ENCODE assay signal across 1 cellular context in the genomic region with DNA sequence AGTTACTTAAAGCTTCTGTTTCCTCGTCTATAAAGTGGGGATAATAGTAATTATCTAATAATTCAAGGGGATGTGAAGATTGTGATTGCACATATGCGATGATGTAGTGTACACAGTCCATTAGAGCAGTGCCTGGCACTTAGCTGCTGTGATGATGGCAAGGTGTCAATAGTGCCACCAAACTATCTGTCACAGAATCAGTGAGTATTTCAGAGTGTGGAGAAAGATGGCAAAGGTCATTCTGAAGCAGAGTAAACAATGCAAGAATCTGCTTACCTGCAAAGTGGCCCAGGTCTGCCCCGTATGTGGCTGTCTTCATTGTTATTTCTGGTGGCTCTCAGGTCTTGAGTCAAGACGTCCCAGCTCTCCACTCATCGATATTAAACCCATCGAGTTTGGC.
TF ChIP-seq lines count a peak whose summit lies in the region.

No MANE protein-coding gene starts in this region.

TF ChIP-seq in WTC11, 78 proteins besides CTCF, POLR2A, EP300 and RAD21 (continued from another document):
- TF ChIP-seq, protein P1, sequence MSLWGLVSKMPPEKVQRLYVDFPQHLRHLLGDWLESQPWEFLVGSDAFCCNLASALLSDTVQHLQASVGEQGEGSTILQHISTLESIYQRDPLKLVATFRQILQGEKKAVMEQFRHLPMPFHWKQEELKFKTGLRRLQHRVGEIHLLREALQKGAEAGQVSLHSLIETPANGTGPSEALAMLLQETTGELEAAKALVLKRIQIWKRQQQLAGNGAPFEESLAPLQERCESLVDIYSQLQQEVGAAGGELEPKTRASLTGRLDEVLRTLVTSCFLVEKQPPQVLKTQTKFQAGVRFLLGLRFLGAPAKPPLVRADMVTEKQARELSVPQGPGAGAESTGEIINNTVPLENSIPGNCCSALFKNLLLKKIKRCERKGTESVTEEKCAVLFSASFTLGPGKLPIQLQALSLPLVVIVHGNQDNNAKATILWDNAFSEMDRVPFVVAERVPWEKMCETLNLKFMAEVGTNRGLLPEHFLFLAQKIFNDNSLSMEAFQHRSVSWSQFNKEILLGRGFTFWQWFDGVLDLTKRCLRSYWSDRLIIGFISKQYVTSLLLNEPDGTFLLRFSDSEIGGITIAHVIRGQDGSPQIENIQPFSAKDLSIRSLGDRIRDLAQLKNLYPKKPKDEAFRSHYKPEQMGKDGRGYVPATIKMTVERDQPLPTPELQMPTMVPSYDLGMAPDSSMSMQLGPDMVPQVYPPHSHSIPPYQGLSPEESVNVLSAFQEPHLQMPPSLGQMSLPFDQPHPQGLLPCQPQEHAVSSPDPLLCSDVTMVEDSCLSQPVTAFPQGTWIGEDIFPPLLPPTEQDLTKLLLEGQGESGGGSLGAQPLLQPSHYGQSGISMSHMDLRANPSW (CRISPR knock-in tag; conservative IDR thresholded peaks at IDR 0.05; ENCODE audit: low read depth): no peak
- TF ChIP-seq ZNF423 (CRISPR knock-in tag; IDR thresholded peaks at IDR 0.05): no peak
- TF ChIP-seq, protein P2, sequence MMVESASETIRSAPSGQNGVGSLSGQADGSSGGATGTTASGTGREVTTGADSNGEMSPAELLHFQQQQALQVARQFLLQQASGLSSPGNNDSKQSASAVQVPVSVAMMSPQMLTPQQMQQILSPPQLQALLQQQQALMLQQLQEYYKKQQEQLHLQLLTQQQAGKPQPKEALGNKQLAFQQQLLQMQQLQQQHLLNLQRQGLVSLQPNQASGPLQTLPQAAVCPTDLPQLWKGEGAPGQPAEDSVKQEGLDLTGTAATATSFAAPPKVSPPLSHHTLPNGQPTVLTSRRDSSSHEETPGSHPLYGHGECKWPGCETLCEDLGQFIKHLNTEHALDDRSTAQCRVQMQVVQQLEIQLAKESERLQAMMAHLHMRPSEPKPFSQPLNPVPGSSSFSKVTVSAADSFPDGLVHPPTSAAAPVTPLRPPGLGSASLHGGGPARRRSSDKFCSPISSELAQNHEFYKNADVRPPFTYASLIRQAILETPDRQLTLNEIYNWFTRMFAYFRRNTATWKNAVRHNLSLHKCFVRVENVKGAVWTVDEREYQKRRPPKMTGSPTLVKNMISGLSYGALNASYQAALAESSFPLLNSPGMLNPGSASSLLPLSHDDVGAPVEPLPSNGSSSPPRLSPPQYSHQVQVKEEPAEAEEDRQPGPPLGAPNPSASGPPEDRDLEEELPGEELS (CRISPR knock-in tag; IDR thresholded peaks at IDR 0.05): no peak
- TF ChIP-seq RELA (CRISPR knock-in tag; IDR thresholded peaks at IDR 0.05; ENCODE audit: borderline replicate concordance): no peak
- TF ChIP-seq, protein P3, sequence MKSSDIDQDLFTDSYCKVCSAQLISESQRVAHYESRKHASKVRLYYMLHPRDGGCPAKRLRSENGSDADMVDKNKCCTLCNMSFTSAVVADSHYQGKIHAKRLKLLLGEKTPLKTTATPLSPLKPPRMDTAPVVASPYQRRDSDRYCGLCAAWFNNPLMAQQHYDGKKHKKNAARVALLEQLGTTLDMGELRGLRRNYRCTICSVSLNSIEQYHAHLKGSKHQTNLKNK (CRISPR knock-in tag; IDR thresholded peaks at IDR 0.05): no peak
- no peak for TF ChIP-seq PREB (CRISPR knock-in tag; IDR thresholded peaks at IDR 0.05; ENCODE audit: borderline replicate concordance)
- TF ChIP-seq, protein P4, sequence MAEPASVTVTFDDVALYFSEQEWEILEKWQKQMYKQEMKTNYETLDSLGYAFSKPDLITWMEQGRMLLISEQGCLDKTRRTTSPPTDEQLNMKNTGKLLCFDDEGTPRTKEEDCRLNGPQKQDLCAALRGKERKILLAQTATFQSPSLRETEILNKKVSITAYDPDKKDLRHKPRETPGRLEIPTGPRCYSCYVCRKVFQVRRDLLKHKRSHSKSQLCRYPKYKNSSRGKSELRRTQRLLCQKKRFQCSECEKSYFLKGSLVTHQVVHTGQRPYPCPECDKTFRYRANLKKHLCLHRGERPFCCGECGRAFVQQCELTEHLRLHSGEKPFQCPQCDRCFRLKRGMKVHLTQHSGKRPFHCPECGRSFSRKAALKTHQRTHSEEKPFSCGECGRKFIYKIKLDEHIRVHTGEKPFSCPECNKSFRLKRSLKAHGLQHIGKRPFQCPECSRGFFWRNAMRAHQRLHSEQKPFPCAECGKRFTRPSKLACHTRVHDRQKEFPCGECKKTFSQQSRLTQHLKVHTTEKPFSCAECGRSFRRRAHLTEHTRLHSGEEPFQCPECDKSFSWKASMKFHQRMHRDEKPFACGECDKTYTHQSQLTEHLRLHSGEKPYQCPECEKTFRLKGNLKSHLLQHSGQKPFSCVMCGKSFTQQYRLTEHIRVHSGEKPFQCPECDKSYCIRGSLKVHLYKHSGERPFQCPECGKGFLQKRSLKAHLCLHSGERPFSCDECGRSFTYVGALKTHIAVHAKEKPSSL (CRISPR knock-in tag; conservative IDR thresholded peaks at IDR 0.05): no peak
- no peak for TF ChIP-seq ZNF671 (CRISPR knock-in tag; IDR thresholded peaks at IDR 0.05)
